In the genomic region with DNA sequence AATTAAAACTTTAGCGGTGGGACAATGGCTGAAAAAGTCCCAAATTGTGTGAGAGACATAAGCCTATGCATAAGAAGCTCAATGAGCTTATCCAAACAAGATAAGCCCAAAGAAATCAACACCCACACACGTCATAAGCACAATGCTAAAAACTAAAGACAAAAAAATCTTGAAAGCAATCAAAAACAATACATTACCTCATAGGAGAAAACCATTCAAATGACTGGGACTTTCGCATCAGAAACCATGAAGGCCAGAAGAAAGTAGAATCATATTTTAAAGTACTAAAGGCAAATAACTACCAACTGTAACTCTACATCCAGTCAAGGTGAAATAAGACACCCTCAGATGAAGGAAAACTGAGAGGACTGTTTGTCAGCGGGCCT, we compare ENCODE assay signal across 23 cellular contexts.
"Had no signal": no experiment of that assay in that cellular context is flagged by ENCODE, and none has a peak within 500 bp of the region (broad histone marks: within the 10 kb centered on the region; RNA-seq: fewer than 3 reads in every experiment).

No MANE protein-coding gene starts in this region.

- H3K27me3 ChIP-seq: esophagus muscularis mucosa, hepatocyte, ovary, suprapubic skin, thyroid gland had no signal

- H2AFZ ChIP-seq: hepatocyte had no signal

- H3K36me3 ChIP-seq: ovary had no signal

- H3K4me1 Mint-ChIP-seq: neural crest cell had no signal

- H3K27ac ChIP-seq: coronary artery, epithelial cell of prostate, esophagus muscularis mucosa, hepatocyte, ovary, suprapubic skin, thyroid gland had no signal

- FAIRE-seq: kidney, urothelium cell line had no signal

- H3K9me3 ChIP-seq: esophagus muscularis mucosa, ovary, suprapubic skin, thyroid gland had no signal

- DNase-seq: effector CD4-positive, alpha-beta T cell; foreskin melanocyte; kidney; left cardiac atrium; left ventricle myocardium superior; naive thymus-derived CD4-positive, alpha-beta T cell; right cardiac atrium; stimulated activated CD4-positive, alpha-beta T cell treated with anti-CD3 and anti-CD28 coated beads, Interleukin-2, amount 100 ng/mL, for 48 hours; stimulated activated CD8-positive, alpha-beta memory T cell treated with anti-CD3 and anti-CD28 coated beads, Interleukin-4, amount 100 ng/mL, for 48 hours; stimulated activated naive CD8-positive, alpha-beta T cell treated with anti-CD3 and anti-CD28 coated beads, Interleukin-15, Interleukin-2, amounts not matched to agents 100 U/mL and 50 U/mL, for 24 hours; thyroid gland had no signal

- H3K4me3 ChIP-seq: coronary artery, esophagus muscularis mucosa, hepatocyte, lung, ovary, smooth muscle cell, suprapubic skin, thyroid gland had no signal

- ATAC-seq: left cardiac atrium; left ventricle myocardium superior; naive thymus-derived CD4-positive, alpha-beta T cell; stimulated activated effector memory CD8-positive, alpha-beta T cell treated with anti-CD3 and anti-CD28 coated beads, Interleukin-12 subunit alpha, Interleukin-12 subunit beta, amount 100 ng/mL, for 72 hours; stimulated activated naive CD8-positive, alpha-beta T cell treated with anti-CD3 and anti-CD28 coated beads, Interleukin-15, Interleukin-2, amounts not matched to agents 100 U/mL and 50 U/mL, for 24 hours had no signal

- H3K4me1 ChIP-seq: suprapubic skin had no signal

- H3K27me3 Mint-ChIP-seq: naive thymus-derived CD4-positive, alpha-beta T cell; type B pancreatic cell had no signal

- H3K4me2 ChIP-seq: hepatocyte, smooth muscle cell had no signal

- H3K4me3 Mint-ChIP-seq: naive thymus-derived CD4-positive, alpha-beta T cell; neural crest cell; stimulated activated effector memory CD8-positive, alpha-beta T cell treated with anti-CD3 and anti-CD28 coated beads, Interleukin-12 subunit alpha, Interleukin-12 subunit beta, amount 100 ng/mL, for 72 hours; type B pancreatic cell had no signal

- H3K27ac Mint-ChIP-seq: stimulated activated effector memory CD8-positive, alpha-beta T cell treated with anti-CD3 and anti-CD28 coated beads, Interleukin-12 subunit alpha, Interleukin-12 subunit beta, amount 100 ng/mL, for 72 hours; type B pancreatic cell had no signal

- H3K9me3 Mint-ChIP-seq: naive thymus-derived CD4-positive, alpha-beta T cell; stimulated activated effector memory CD8-positive, alpha-beta T cell treated with anti-CD3 and anti-CD28 coated beads, Interleukin-12 subunit alpha, Interleukin-12 subunit beta, amount 100 ng/mL, for 72 hours had no signal
